31 cellular contexts compared by ENCODE assay signal in genomic region chr2:166984188-166984587, GRCh38.
"Had no signal": no experiment of that assay in that cellular context is flagged by ENCODE, and none has a peak within 500 bp of the region (broad histone marks: within the 10 kb centered on the region; RNA-seq: fewer than 3 reads in every experiment).

No MANE protein-coding gene starts in this region.

- H3K27ac Mint-ChIP-seq: activated CD4-positive, alpha-beta memory T cell treated with anti-CD3 and anti-CD28 coated beads, Interleukin-2, amount 10 ng/mL, durations not matched to agents 7 days and 5 days; activated CD4-positive, alpha-beta T cell treated with anti-CD3 and anti-CD28 coated beads, Interleukin-2, amount 10 ng/mL, durations not matched to agents 7 days and 5 days; activated naive CD8-positive, alpha-beta T cell; activated T-cell treated with anti-CD3 and anti-CD28 coated beads, Interleukin-2, amount 50 U/mL, for 24 hours; activated T-cell treated with anti-CD3 and anti-CD28 coated beads, Interleukin-2, amount 50 U/mL, for 72 hours; dendritic cell treated with granulocyte-macrophage colony-stimulating factor and Interleukin-4, amounts not matched to agents 40 ng/mL and 50 ng/mL, for 4 days; endodermal cell; WTC11 had no signal

- H3K36me3 ChIP-seq: brain microvascular endothelial cell, gastrocnemius medialis, heart left ventricle had no signal

- H3K27me3 Mint-ChIP-seq: activated CD4-positive, alpha-beta memory T cell treated with anti-CD3 and anti-CD28 coated beads, Interleukin-2, amount 10 ng/mL, durations not matched to agents 7 days and 5 days; activated CD4-positive, alpha-beta T cell treated with anti-CD3 and anti-CD28 coated beads, Interleukin-2, amount 10 ng/mL, durations not matched to agents 7 days and 5 days; central memory CD8-positive, alpha-beta T cell; dendritic cell treated with granulocyte-macrophage colony-stimulating factor and Interleukin-4, amounts not matched to agents 40 ng/mL and 50 ng/mL, for 4 days had no signal

- H3K4me3 ChIP-seq: coronary artery, dorsolateral prefrontal cortex, gastrocnemius medialis, heart left ventricle had no signal

- H3K4me3 Mint-ChIP-seq: activated CD4-positive, alpha-beta memory T cell treated with anti-CD3 and anti-CD28 coated beads, Interleukin-2, amount 10 ng/mL, durations not matched to agents 7 days and 5 days; activated CD4-positive, alpha-beta T cell treated with anti-CD3 and anti-CD28 coated beads, Interleukin-2, amount 10 ng/mL, durations not matched to agents 7 days and 5 days; activated naive CD8-positive, alpha-beta T cell; activated T-cell treated with anti-CD3 and anti-CD28 coated beads, Interleukin-2, amount 50 U/mL, for 24 hours; activated T-cell treated with anti-CD3 and anti-CD28 coated beads, Interleukin-2, amount 50 U/mL, for 72 hours; central memory CD8-positive, alpha-beta T cell; dendritic cell treated with granulocyte-macrophage colony-stimulating factor and Interleukin-4, amounts not matched to agents 40 ng/mL and 50 ng/mL, for 4 days; endodermal cell; WTC11 had no signal

- H3K27ac ChIP-seq: brain microvascular endothelial cell, coronary artery, dorsolateral prefrontal cortex, gastrocnemius medialis, heart left ventricle, VCaP had no signal

- ATAC-seq: activated T-cell treated with anti-CD3 and anti-CD28 coated beads, Interleukin-2, amount 50 U/mL, for 72 hours; esophagus mucosa; gastrocnemius medialis; heart left ventricle; WTC11 had no signal

- FAIRE-seq: astrocyte, bronchial epithelial cell had no signal

- H3K9me3 Mint-ChIP-seq: endodermal cell had no signal

- H3K4me1 Mint-ChIP-seq: activated CD4-positive, alpha-beta memory T cell treated with anti-CD3 and anti-CD28 coated beads, Interleukin-2, amount 10 ng/mL, durations not matched to agents 7 days and 5 days; activated CD4-positive, alpha-beta T cell treated with anti-CD3 and anti-CD28 coated beads, Interleukin-2, amount 10 ng/mL, durations not matched to agents 7 days and 5 days; central memory CD8-positive, alpha-beta T cell had no signal

- H3K36me3 Mint-ChIP-seq: activated naive CD8-positive, alpha-beta T cell had no signal

- DNase-seq: activated CD4-positive, alpha-beta memory T cell treated with anti-CD3 and anti-CD28 coated beads, Interleukin-2, amount 10 ng/mL, durations not matched to agents 7 days and 5 days; activated CD4-positive, alpha-beta T cell treated with anti-CD3 and anti-CD28 coated beads for 1 hour; activated CD4-positive, alpha-beta T cell treated with anti-CD3 and anti-CD28 coated beads for 4 hours; activated CD4-positive, alpha-beta T cell treated with anti-CD3 and anti-CD28 coated beads, Interleukin-2, amount 10 ng/mL, durations not matched to agents 7 days and 5 days; activated CD4-positive, alpha-beta T cell treated with anti-CD3 and anti-CD28 coated beads, Interleukin-2, amount 50 U/mL, for 4 hours; activated CD8-positive, alpha-beta memory T cell treated with anti-CD3 and anti-CD28 coated beads, Interleukin-2, amount 50 U/mL, for 48 hours; activated gamma-delta T cell; activated naive CD4-positive, alpha-beta T cell treated with anti-CD3 and anti-CD28 coated beads, Interleukin-2, amount 50 U/mL, for 16 hours; activated naive CD4-positive, alpha-beta T cell treated with Interleukin-2 at 50 U/mL for 16 hours; activated T-cell treated with anti-CD3 and anti-CD28 coated beads for 4 hours; activated T-cell treated with anti-CD3 and anti-CD28 coated beads, Interleukin-2, amount 50 U/mL, for 24 hours; activated T-cell treated with anti-CD3 and anti-CD28 coated beads, Interleukin-2, amount 50 U/mL, for 72 hours; amniotic stem cell; anterior cingulate cortex; brain microvascular endothelial cell; dorsolateral prefrontal cortex; effector memory CD4-positive, alpha-beta T cell; endodermal cell; gastrocnemius medialis; glutamatergic neuron; heart left ventricle; T-helper 2 cell had no signal

- H3K4me1 ChIP-seq: gastrocnemius medialis, heart left ventricle had no signal

- H3K27me3 ChIP-seq: brain microvascular endothelial cell, dorsolateral prefrontal cortex, heart left ventricle had no signal
